Comparison of ENCODE assay signal across 1 cellular context in the genomic region with DNA sequence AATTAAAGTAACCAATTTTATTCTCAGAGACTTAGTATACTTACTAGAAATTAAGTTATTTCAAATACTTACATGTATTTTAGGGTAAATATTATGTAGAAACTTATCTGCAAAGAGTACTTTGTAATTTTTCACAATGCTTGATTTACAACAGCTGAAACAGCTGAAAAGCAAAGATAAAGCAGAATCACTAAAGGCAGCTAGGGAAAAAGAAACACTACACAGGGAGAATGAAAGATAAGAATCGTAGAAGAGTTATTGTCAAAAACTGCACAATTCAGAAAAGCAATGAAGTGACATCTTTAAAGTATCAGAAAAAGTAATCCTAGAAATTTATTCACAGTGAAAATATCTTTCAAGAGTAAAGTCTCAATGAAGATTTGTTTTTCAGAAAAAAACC.
TF ChIP-seq lines count a peak whose summit lies in the region.

No MANE protein-coding gene starts in this region.

TF ChIP-seq in K562, 482 proteins besides CTCF, POLR2A, EP300 and RAD21 (continued from another document and continues in another):
- TF ChIP-seq, protein P1, sequence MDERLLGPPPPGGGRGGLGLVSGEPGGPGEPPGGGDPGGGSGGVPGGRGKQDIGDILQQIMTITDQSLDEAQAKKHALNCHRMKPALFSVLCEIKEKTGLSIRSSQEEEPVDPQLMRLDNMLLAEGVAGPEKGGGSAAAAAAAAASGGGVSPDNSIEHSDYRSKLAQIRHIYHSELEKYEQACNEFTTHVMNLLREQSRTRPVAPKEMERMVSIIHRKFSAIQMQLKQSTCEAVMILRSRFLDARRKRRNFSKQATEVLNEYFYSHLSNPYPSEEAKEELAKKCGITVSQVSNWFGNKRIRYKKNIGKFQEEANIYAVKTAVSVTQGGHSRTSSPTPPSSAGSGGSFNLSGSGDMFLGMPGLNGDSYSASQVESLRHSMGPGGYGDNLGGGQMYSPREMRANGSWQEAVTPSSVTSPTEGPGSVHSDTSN (CRISPR knock-in tag; IDR thresholded peaks at IDR 0.05; ENCODE audit: low read depth): no peak
- TF ChIP-seq, protein P1 (tag; conservative IDR thresholded peaks at IDR 0.05; ENCODE audit: low read depth): peak; percentile 97
- TF ChIP-seq PRMT5 (CRISPR knock-in tag; IDR thresholded peaks at IDR 0.05) (no peak), ZNF184 (CRISPR knock-in tag; IDR thresholded peaks at IDR 0.05) (no peak), NR3C1 (CRISPR knock-in tag; IDR thresholded peaks at IDR 0.05) (no peak), ZNF436 (CRISPR knock-in tag; IDR thresholded peaks at IDR 0.05) (no peak), ETV5 (CRISPR knock-in tag; IDR thresholded peaks at IDR 0.05; ENCODE audit: low read depth) (no peak), FUS (optimal IDR thresholded peaks at IDR 0.05; ENCODE audit: low read depth, low read length) (no peak), MTA1 (IDR thresholded peaks at IDR 0.05; ENCODE audit: borderline replicate concordance) (peak; percentile 65; the same call in 1 of the 2 replicates), ARHGAP35 (IDR thresholded peaks at IDR 0.05; ENCODE audit: partially characterized antibody) (no peak), NELFE (IDR thresholded peaks at IDR 0.05; ENCODE audit: insufficient read depth, insufficient read length) (no peak), SIN3A (IDR thresholded peaks at IDR 0.05; ENCODE audit: borderline replicate concordance in 2 of 2, control insufficient read depth in 1 of 2, low read depth in 2 of 2, low read length in 2 of 2) (no peak), MAFK (IDR thresholded peaks at IDR 0.05; ENCODE audit: low read length) (no peak), PCBP2 (IDR thresholded peaks at IDR 0.05; ENCODE audit: low read depth, low read length, poor library complexity, severe bottlenecking) (no peak), GATAD2A (IDR thresholded peaks at IDR 0.05) (no peak), CEBPG (CRISPR knock-in tag; IDR thresholded peaks at IDR 0.05) (no peak), CEBPG (tag; conservative IDR thresholded peaks at IDR 0.05 in 1 of 2, IDR thresholded peaks at IDR 0.05 in 1 of 2) (no peak), HDAC6 (IDR thresholded peaks at IDR 0.05; ENCODE audit: low read depth, low read length) (no peak), ZNF282 (CRISPR knock-in tag; IDR thresholded peaks at IDR 0.05) (no peak), GATAD2B (IDR thresholded peaks at IDR 0.05; ENCODE audit: borderline replicate concordance) (peak; percentile 95; the same call in 1 of the 2 replicates), ZFP30 (CRISPR knock-in tag; IDR thresholded peaks at IDR 0.05; ENCODE audit: borderline replicate concordance) (no peak), MTA2 (IDR thresholded peaks at IDR 0.05; ENCODE audit: low read depth) (peak; percentile 96), ZNF174 (CRISPR knock-in tag; IDR thresholded peaks at IDR 0.05) (no peak), ZNF766 (CRISPR knock-in tag; conservative IDR thresholded peaks at IDR 0.05) (peak; percentile 77), HDGF (IDR thresholded peaks at IDR 0.05) (no peak), NFE2L1 (tag; IDR thresholded peaks at IDR 0.05; ENCODE audit: borderline replicate concordance, low read depth) (no peak), NONO (IDR thresholded peaks at IDR 0.05; ENCODE audit: low read depth in 2 of 2, low read length in 1 of 2) (0 out of 4 replicates have a peak, but pooled peaks of 1 of the 2 experiments have one; percentile 38), BCL6 (CRISPR knock-in tag; IDR thresholded peaks at IDR 0.05) (no peak), TCF3 (CRISPR knock-in tag; IDR thresholded peaks at IDR 0.05) (peak; percentile 89), GATA2 (CRISPR knock-in tag; IDR thresholded peaks at IDR 0.05) (peak; percentile 81), MED1 (CRISPR knock-in tag; IDR thresholded peaks at IDR 0.05; ENCODE audit: borderline replicate concordance) (no peak), POLR2AphosphoS5 (IDR thresholded peaks at IDR 0.05; ENCODE audit: control insufficient read depth, insufficient read depth, low read depth, low read length) (peak; percentile 53; the same call in 1 of the 2 replicates), ELF2 (CRISPR knock-in tag; IDR thresholded peaks at IDR 0.05) (no peak), KDM1A (IDR thresholded peaks at IDR 0.05) (peak; percentile 79 to 80), LEF1 (IDR thresholded peaks at IDR 0.05) (peak; percentile 97), RBM22 (IDR thresholded peaks at IDR 0.05; ENCODE audit: low read depth, low read length, poor library complexity, severe bottlenecking) (no peak), MXI1 (IDR thresholded peaks at IDR 0.05; ENCODE audit: low read depth, low read length) (no peak), RCOR1 (IDR thresholded peaks at IDR 0.05; ENCODE audit: borderline replicate concordance in 1 of 2, low read depth in 2 of 2, low read length in 2 of 2) (peak in 1 of 2 experiments; percentile 83; a peak in 2 of 4 replicates), CHD2 (IDR thresholded peaks at IDR 0.05; ENCODE audit: low read depth, low read length) (no peak), DNMT1 (IDR thresholded peaks at IDR 0.05) (no peak), ZNF3 (CRISPR knock-in tag; IDR thresholded peaks at IDR 0.05) (no peak), RBM34 (IDR thresholded peaks at IDR 0.05; ENCODE audit: borderline replicate concordance, insufficient read depth, low read length) (no peak), SETDB1 (IDR thresholded peaks at IDR 0.05; ENCODE audit: low read length) (no peak), ADNP (tag; IDR thresholded peaks at IDR 0.05) (peak; percentile 39; the same call in 1 of the 2 replicates), TEAD4 (IDR thresholded peaks at IDR 0.05; ENCODE audit: low read length) (peak; percentile 98), TEAD4 (CRISPR knock-in tag; IDR thresholded peaks at IDR 0.05; ENCODE audit: borderline replicate concordance) (no peak), SMARCA4 (IDR thresholded peaks at IDR 0.05) (peak; percentile 99), SP1 (CRISPR knock-in tag; IDR thresholded peaks at IDR 0.05) (no peak), ZNF121 (CRISPR knock-in tag; conservative IDR thresholded peaks at IDR 0.05) (no peak), NR2C2 (CRISPR knock-in tag; IDR thresholded peaks at IDR 0.05) (no peak), NR2C2 (tag; IDR thresholded peaks at IDR 0.05) (no peak), EHMT2 (IDR thresholded peaks at IDR 0.05) (no peak), BACH1 (tag; IDR thresholded peaks at IDR 0.05) (no peak), CSDE1 (IDR thresholded peaks at IDR 0.05) (no peak), ZNF41 (CRISPR knock-in tag; conservative IDR thresholded peaks at IDR 0.05) (no peak), SMARCB1 (IDR thresholded peaks at IDR 0.05; ENCODE audit: insufficient read length, low read depth) (no peak), MEF2A (IDR thresholded peaks at IDR 0.05; ENCODE audit: control insufficient read depth, low read depth, low read length) (no peak), NBN (IDR thresholded peaks at IDR 0.05; ENCODE audit: low read depth) (peak; percentile 92), JUND (IDR thresholded peaks at IDR 0.05; ENCODE audit: borderline replicate concordance, low read depth, low read length) (peak; percentile 60; the same call in 1 of the 2 replicates), JUND (tag; IDR thresholded peaks at IDR 0.05; ENCODE audit: borderline replicate concordance, low read depth, low read length) (no peak), ETV1 (tag; conservative IDR thresholded peaks at IDR 0.05; ENCODE audit: low read depth) (no peak), CREBBP (IDR thresholded peaks at IDR 0.05; ENCODE audit: low read depth, low read length) (no peak)
- TF ChIP-seq, protein P2, sequence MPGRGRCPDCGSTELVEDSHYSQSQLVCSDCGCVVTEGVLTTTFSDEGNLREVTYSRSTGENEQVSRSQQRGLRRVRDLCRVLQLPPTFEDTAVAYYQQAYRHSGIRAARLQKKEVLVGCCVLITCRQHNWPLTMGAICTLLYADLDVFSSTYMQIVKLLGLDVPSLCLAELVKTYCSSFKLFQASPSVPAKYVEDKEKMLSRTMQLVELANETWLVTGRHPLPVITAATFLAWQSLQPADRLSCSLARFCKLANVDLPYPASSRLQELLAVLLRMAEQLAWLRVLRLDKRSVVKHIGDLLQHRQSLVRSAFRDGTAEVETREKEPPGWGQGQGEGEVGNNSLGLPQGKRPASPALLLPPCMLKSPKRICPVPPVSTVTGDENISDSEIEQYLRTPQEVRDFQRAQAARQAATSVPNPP (IDR thresholded peaks at IDR 0.05; ENCODE audit: borderline replicate concordance, insufficient read depth, insufficient read length): no peak
- TF ChIP-seq, protein P3, sequence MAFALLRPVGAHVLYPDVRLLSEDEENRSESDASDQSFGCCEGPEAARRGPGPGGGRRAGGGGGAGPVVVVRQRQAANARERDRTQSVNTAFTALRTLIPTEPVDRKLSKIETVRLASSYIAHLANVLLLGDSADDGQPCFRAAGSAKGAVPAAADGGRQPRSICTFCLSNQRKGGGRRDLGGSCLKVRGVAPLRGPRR (CRISPR knock-in tag; IDR thresholded peaks at IDR 0.05): no peak
- TF ChIP-seq, protein P4, sequence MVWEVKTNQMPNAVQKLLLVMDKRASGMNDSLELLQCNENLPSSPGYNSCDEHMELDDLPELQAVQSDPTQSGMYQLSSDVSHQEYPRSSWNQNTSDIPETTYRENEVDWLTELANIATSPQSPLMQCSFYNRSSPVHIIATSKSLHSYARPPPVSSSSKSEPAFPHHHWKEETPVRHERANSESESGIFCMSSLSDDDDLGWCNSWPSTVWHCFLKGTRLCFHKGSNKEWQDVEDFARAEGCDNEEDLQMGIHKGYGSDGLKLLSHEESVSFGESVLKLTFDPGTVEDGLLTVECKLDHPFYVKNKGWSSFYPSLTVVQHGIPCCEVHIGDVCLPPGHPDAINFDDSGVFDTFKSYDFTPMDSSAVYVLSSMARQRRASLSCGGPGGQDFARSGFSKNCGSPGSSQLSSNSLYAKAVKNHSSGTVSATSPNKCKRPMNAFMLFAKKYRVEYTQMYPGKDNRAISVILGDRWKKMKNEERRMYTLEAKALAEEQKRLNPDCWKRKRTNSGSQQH (CRISPR knock-in tag; IDR thresholded peaks at IDR 0.05): no peak
- TF ChIP-seq, protein P5, sequence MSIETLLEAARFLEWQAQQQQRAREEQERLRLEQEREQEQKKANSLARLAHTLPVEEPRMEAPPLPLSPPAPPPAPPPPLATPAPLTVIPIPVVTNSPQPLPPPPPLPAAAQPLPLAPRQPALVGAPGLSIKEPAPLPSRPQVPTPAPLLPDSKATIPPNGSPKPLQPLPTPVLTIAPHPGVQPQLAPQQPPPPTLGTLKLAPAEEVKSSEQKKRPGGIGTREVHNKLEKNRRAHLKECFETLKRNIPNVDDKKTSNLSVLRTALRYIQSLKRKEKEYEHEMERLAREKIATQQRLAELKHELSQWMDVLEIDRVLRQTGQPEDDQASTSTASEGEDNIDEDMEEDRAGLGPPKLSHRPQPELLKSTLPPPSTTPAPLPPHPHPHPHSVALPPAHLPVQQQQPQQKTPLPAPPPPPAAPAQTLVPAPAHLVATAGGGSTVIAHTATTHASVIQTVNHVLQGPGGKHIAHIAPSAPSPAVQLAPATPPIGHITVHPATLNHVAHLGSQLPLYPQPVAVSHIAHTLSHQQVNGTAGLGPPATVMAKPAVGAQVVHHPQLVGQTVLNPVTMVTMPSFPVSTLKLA (conservative IDR thresholded peaks at IDR 0.05): 0 out of 4 replicates have a peak, but pooled peaks have one; percentile 8 to 44
- TF ChIP-seq, protein P6, sequence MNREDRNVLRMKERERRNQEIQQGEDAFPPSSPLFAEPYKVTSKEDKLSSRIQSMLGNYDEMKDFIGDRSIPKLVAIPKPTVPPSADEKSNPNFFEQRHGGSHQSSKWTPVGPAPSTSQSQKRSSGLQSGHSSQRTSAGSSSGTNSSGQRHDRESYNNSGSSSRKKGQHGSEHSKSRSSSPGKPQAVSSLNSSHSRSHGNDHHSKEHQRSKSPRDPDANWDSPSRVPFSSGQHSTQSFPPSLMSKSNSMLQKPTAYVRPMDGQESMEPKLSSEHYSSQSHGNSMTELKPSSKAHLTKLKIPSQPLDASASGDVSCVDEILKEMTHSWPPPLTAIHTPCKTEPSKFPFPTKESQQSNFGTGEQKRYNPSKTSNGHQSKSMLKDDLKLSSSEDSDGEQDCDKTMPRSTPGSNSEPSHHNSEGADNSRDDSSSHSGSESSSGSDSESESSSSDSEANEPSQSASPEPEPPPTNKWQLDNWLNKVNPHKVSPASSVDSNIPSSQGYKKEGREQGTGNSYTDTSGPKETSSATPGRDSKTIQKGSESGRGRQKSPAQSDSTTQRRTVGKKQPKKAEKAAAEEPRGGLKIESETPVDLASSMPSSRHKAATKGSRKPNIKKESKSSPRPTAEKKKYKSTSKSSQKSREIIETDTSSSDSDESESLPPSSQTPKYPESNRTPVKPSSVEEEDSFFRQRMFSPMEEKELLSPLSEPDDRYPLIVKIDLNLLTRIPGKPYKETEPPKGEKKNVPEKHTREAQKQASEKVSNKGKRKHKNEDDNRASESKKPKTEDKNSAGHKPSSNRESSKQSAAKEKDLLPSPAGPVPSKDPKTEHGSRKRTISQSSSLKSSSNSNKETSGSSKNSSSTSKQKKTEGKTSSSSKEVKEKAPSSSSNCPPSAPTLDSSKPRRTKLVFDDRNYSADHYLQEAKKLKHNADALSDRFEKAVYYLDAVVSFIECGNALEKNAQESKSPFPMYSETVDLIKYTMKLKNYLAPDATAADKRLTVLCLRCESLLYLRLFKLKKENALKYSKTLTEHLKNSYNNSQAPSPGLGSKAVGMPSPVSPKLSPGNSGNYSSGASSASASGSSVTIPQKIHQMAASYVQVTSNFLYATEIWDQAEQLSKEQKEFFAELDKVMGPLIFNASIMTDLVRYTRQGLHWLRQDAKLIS (CRISPR knock-in tag; IDR thresholded peaks at IDR 0.05): no peak
- TF ChIP-seq, protein P7, sequence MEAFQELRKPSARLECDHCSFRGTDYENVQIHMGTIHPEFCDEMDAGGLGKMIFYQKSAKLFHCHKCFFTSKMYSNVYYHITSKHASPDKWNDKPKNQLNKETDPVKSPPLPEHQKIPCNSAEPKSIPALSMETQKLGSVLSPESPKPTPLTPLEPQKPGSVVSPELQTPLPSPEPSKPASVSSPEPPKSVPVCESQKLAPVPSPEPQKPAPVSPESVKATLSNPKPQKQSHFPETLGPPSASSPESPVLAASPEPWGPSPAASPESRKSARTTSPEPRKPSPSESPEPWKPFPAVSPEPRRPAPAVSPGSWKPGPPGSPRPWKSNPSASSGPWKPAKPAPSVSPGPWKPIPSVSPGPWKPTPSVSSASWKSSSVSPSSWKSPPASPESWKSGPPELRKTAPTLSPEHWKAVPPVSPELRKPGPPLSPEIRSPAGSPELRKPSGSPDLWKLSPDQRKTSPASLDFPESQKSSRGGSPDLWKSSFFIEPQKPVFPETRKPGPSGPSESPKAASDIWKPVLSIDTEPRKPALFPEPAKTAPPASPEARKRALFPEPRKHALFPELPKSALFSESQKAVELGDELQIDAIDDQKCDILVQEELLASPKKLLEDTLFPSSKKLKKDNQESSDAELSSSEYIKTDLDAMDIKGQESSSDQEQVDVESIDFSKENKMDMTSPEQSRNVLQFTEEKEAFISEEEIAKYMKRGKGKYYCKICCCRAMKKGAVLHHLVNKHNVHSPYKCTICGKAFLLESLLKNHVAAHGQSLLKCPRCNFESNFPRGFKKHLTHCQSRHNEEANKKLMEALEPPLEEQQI (IDR thresholded peaks at IDR 0.05): peak; percentile 97
